9 cellular contexts compared by ENCODE assay signal in the genomic region with DNA sequence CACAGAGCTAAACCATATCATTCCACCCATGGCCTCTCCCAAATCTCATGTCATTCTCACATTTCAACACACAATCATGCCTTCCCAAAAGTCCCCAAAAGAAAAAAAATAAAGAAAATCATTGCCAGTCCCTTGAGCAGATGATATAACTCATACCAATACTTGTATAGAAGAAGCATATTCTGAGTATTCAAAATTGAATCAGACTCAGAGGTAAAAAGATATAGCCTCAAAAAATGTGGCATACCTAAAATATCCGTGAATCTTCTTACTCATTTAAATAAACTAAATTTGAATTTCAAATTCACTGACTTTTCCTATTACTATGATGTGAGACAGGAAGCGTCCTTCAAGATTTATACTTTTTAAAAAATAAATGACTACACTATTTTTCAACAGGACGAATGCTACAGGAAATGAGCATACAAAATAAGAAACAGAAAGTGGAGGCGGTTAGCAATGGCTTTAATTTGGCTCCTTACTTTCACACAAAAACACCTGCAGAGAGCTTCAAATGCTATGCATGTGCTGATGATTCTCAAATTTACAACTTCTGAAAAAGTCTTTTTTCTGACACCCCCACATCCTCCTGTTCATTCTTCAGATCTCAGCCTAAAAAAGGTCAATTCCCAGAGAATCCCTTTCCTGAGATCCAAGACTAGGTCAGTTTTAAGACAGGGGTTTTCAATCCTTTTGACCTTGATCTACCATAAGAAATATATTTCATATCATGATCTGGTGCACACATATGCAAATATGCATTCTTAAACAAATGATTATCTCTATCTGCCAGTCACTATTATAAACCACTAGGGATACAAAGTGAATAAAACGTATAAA. TPM values are rescaled to one million over a fixed set of nuclear protein-coding genes. Genes with fewer than 3 reads are reported as not detected.
DNase-seq lines count a peak whose midpoint lies in the region; ATAC-seq and TF ChIP-seq lines count a peak whose summit lies in the region.
"Had no signal": no experiment of that assay in that cellular context is flagged by ENCODE, and none has a peak within 500 bp of the region (broad histone marks: within the 10 kb centered on the region; RNA-seq: fewer than 3 reads in every experiment).

No MANE protein-coding gene starts in this region.

- TF ChIP-seq CTCF in GM10248 (IDR thresholded peaks at IDR 0.05; ENCODE audit: control extremely low read depth, extremely low read depth, low read depth, missing control alignments) (no peak), WERI-Rb-1 (IDR thresholded peaks at IDR 0.05; ENCODE audit: low read depth, low read length) (no peak)
- TF ChIP-seq CTCF in activated CD8-positive, alpha-beta T cell treated with anti-CD3 and anti-CD28 coated beads for 36 hours (IDR thresholded peaks at IDR 0.05): no peak

- H3K27me3 Mint-ChIP-seq in activated CD8-positive, alpha-beta T cell treated with anti-CD3 and anti-CD28 coated beads for 36 hours: no peaks in the 10 kb centered on the region

- no peaks in the 10 kb centered on the region for H3K9me3 ChIP-seq in WERI-Rb-1 (ENCODE audit: severe bottlenecking)

- intact Hi-C loops in activated CD8-positive, alpha-beta T cell treated with anti-CD3 and anti-CD28 coated beads for 36 hours (cut with micrococcal nuclease): loop anchor here (1.0 kb wide), 2 partner anchors 48 to 366 kb away; no protein-coding TSS in a partner anchor

- no peaks in the 10 kb centered on the region for H3K36me3 ChIP-seq in WERI-Rb-1

- H3K36me3 Mint-ChIP-seq in activated CD8-positive, alpha-beta T cell treated with anti-CD3 and anti-CD28 coated beads for 36 hours (ENCODE audit: low read depth): no peaks in the 10 kb centered on the region

- CTCF ChIA-PET in GM10248 (lab: Yijun Ruan, JAX): interaction anchor here (1.1 to 2.8 kb wide), 3 partner anchors 13 to 236 kb away, joined by 3 to 13 read pairs (median 3); partner anchors contain the start of gene DTWD2
- CTCF ChIA-PET in activated CD8-positive, alpha-beta T cell treated with anti-CD3 and anti-CD28 coated beads for 36 hours (lab: Charles Lee): interaction anchor here (0.8 to 4.4 kb wide), 3 partner anchors 10 to 404 kb away, joined by 3 to 28 read pairs (median 3); no protein-coding TSS in a partner anchor
- CTCF ChIA-PET in HEK293T (lab: Yijun Ruan, JAX): no interaction called here

- POLR2A ChIA-PET in GM10248 (lab: Yijun Ruan, JAX): interaction anchor here (0.7 kb wide), 1 partner anchor 335 kb away, joined by 3 read pairs; no protein-coding TSS in a partner anchor
- POLR2A ChIA-PET in activated CD8-positive, alpha-beta T cell treated with anti-CD3 and anti-CD28 coated beads for 36 hours (lab: Charles Lee): interaction anchor here (1.3 kb wide), 1 partner anchor 43 kb away, joined by 4 read pairs; the partner anchor contains the start of gene DTWD2
- POLR2A ChIA-PET in HEK293T (lab: Yijun Ruan, JAX): no interaction called here

- no peaks in the 10 kb centered on the region for H3K9me3 Mint-ChIP-seq in activated CD8-positive, alpha-beta T cell treated with anti-CD3 and anti-CD28 coated beads for 36 hours

- DNase-seq in GM10248 (ENCODE audit: extremely low spot score): peak; percentile 48
- DNase-seq in activated CD8-positive, alpha-beta T cell treated with anti-CD3 and anti-CD28 coated beads for 36 hours: no peak
- DNase-seq in WERI-Rb-1: no peak
- DNase-seq in NCI-H446 treated with DMSO at 0.1 percent for 48 hours (lab: John Stamatoyannopoulos, UW): no peak
- DNase-seq in HEK293T (ENCODE audit: extremely low spot score): no peak
- no peak for DNase-seq in amniotic stem cell (lab: John Stamatoyannopoulos, UW)
- DNase-seq: NCI-H187 had no signal

- H3K27me3 ChIP-seq in WERI-Rb-1 (ENCODE audit: insufficient read depth, low read depth, severe bottlenecking): no peaks in the 10 kb centered on the region

- peak overlapping the region; percentile 28 for H3K4me3 Mint-ChIP-seq in activated CD8-positive, alpha-beta T cell treated with anti-CD3 and anti-CD28 coated beads for 36 hours

- ATAC-seq in GM19455 (IDR thresholded peaks at IDR 0.05; ENCODE audit: unreplicated experiment): peak; percentile 93
- ATAC-seq in HG03095 (IDR thresholded peaks at IDR 0.05; ENCODE audit: unreplicated experiment): peak; percentile 79
- peak; percentile 72 for ATAC-seq in activated CD8-positive, alpha-beta T cell treated with anti-CD3 and anti-CD28 coated beads for 36 hours

- peaks cover 30% of the 10 kb centered on the region for H3K4me1 Mint-ChIP-seq in activated CD8-positive, alpha-beta T cell treated with anti-CD3 and anti-CD28 coated beads for 36 hours (ENCODE audit: low read depth)

- no peak overlapping the region for H3K4me3 ChIP-seq in WERI-Rb-1 (ENCODE audit: low read depth, low read length)

- H3K27ac ChIP-seq in WERI-Rb-1: no peak overlapping the region

- H3K27ac Mint-ChIP-seq in activated CD8-positive, alpha-beta T cell treated with anti-CD3 and anti-CD28 coated beads for 36 hours: peak overlapping the region; percentile 91

TF ChIP-seq in HEK293T, 16 proteins besides CTCF, POLR2A, EP300 and RAD21:
- TF ChIP-seq FOXA1 (IDR thresholded peaks at IDR 0.05) (no peak), HDGF (IDR thresholded peaks at IDR 0.05; ENCODE audit: borderline replicate concordance) (no peak), PKNOX1 (IDR thresholded peaks at IDR 0.05) (no peak), L3MBTL2 (conservative IDR thresholded peaks at IDR 0.05) (no peak), ZNF384 (IDR thresholded peaks at IDR 0.05) (no peak), TARDBP (IDR thresholded peaks at IDR 0.05) (no peak), FOXK2 (IDR thresholded peaks at IDR 0.05) (no peak), SUZ12 (IDR thresholded peaks at IDR 0.05) (no peak), BHLHE40 (IDR thresholded peaks at IDR 0.05; ENCODE audit: borderline replicate concordance) (no peak), FOXM1 (IDR thresholded peaks at IDR 0.05; ENCODE audit: borderline replicate concordance) (no peak), ARNT (IDR thresholded peaks at IDR 0.05) (no peak)

RNA-seq across cellular contexts. Expression of gene DMXL1, which starts 39.6 kb away (rescaled TPM):
- 10 to 100 TPM; 20.8 to 23.3 TPM for total RNA-seq in activated CD8-positive, alpha-beta T cell treated with anti-CD3 and anti-CD28 coated beads for 36 hours

RNA-seq across cellular contexts. Expression of gene DTWD2, which starts 42.9 kb away (rescaled TPM):
- total RNA-seq in activated CD8-positive, alpha-beta T cell treated with anti-CD3 and anti-CD28 coated beads for 36 hours: 1 to 10 TPM; 5.4 to 6.7 TPM
